8 cellular contexts compared by ENCODE assay signal in genomic region chr1:159900086-159900680, GRCh38. TPM values are rescaled to one million over a fixed set of nuclear protein-coding genes. Genes with fewer than 3 reads are reported as not detected.
DNase-seq lines count a peak whose midpoint lies in the region; ATAC-seq, FAIRE-seq and TF ChIP-seq lines count a peak whose summit lies in the region.

CFAP45 (minus strand) TSS chr1:159900165; CDS start chr1:159900098, 67 bp downstream.

- no peak for TF ChIP-seq EP300 in K562 (IDR thresholded peaks at IDR 0.05; ENCODE audit: low read length)
- TF ChIP-seq EP300 in suprapubic skin (IDR thresholded peaks at IDR 0.05): no peak

- WGBS in K562 (ENCODE audit: insufficient coverage, low coverage, missing lambda C conversion rate): 6% methylated on average over 27 of the region's 30 CpGs
- WGBS in suprapubic skin: 20% methylated on average over 26 of the region's 30 CpGs

- DNase-seq in Daoy (ENCODE audit: low read depth): peak; percentile 62
- DNase-seq in NCI-H1105 (lab: John Stamatoyannopoulos, UW): peak; percentile 93
- DNase-seq in K562 (ENCODE audit: extremely low read depth in 1 of 4, low spot score in 3 of 4): peak; percentile 93 to 98 (median 96)
- DNase-seq in iPS-NIHi11 (ENCODE audit: low spot score): peak; percentile 99
- peak; percentile 86 for DNase-seq in suprapubic skin (ENCODE audit: low spot score in 2 of 2)
- DNase-seq in UCSD-AML1 (lab: John Stamatoyannopoulos, UW; ENCODE audit: unreplicated experiment): no peak
- DNase-seq in cortex of kidney (lab: John Stamatoyannopoulos, UW): no peak

- no peaks in the 10 kb centered on the region for H3K79me2 ChIP-seq in K562 (ENCODE audit: control insufficient read depth, insufficient read depth, low read length)

- no TSS peak for BruUV-seq in K562 (replicated peaks; lab: Mats Ljungman, UMichigan)

- no peak for TF ChIP-seq POLR2A in K562 (conservative IDR thresholded peaks at IDR 0.05)
- no peak for TF ChIP-seq POLR2A in suprapubic skin (IDR thresholded peaks at IDR 0.05)

- peak within 1 kb of the TSS; percentile 88 for H2AFZ ChIP-seq in K562 (ENCODE audit: low read depth, low read length)

- H4K20me1 ChIP-seq in K562 (replicated peaks; ENCODE audit: control insufficient read depth, insufficient read depth, low read length): no peaks in the 10 kb centered on the region

- H3K9me3 ChIP-seq in K562 (replicated peaks; ENCODE audit: control insufficient read depth, insufficient read depth, low read depth, low read length) (no peaks in the 10 kb centered on the region), suprapubic skin (no peaks in the 10 kb centered on the region)

- TF ChIP-seq CTCF in K562 (IDR thresholded peaks at IDR 0.05 in 2 of 3, conservative IDR thresholded peaks at IDR 0.05 in 1 of 3; ENCODE audit: insufficient read depth in 2 of 3, low read depth in 1 of 3, low read length in 3 of 3): no peak
- TF ChIP-seq CTCF in suprapubic skin (IDR thresholded peaks at IDR 0.05): no peak

- H3K9me1 ChIP-seq in K562 (ENCODE audit: control insufficient read depth, insufficient read depth, low read length): no peaks in the 10 kb centered on the region

- peak; percentile 49 for FAIRE-seq in K562 (lab: Jason Lieb, UNC)

- intact Hi-C loops in K562 (cut with micrococcal nuclease): loop anchor here (1.0 kb wide), 1 partner anchor 24 kb away; no protein-coding TSS in a partner anchor

- 0 out of 2 replicates have a peak within 1 kb of the TSS, but pooled peaks have one; percentile 11 for H3K4me3 ChIP-seq in K562
- peak within 1 kb of the TSS; percentile 28 for H3K4me3 ChIP-seq in suprapubic skin

- ATAC-seq in K562: peak; percentile 98
- ATAC-seq in HG03342 (IDR thresholded peaks at IDR 0.05; ENCODE audit: unreplicated experiment): no peak

- no peaks in the 10 kb centered on the region for H3K36me3 ChIP-seq in K562 (ENCODE audit: control insufficient read depth, insufficient read depth, low read length)
- H3K36me3 ChIP-seq in suprapubic skin: no peaks in the 10 kb centered on the region

- peaks cover 18 to 30% of the 10 kb centered on the region in 2 experiments for H3K4me1 ChIP-seq in K562 (replicated peaks in 1 of 2; ENCODE audit: control insufficient read depth in 2 of 2, insufficient read depth in 2 of 2, low read length in 2 of 2)
- peaks cover 23% of the 10 kb centered on the region for H3K4me1 ChIP-seq in suprapubic skin

- H3K27me3 ChIP-seq in K562 (ENCODE audit: control insufficient read depth in 2 of 2, insufficient read depth in 2 of 2, low read length in 2 of 2) (no peaks in the 10 kb centered on the region), suprapubic skin (no peaks in the 10 kb centered on the region)

- in situ Hi-C loops in K562 (cut with MboI): no loop called here

- CTCF ChIA-PET in K562 (lab: Yijun Ruan, JAX; ENCODE audit: low intra/inter-chr PET ratio): no interaction called here

- POLR2A ChIA-PET in K562 (lab: Yijun Ruan, JAX): interaction anchor here (1.0 to 2.1 kb wide), 5 partner anchors 11 to 30 kb away, joined by 3 to 8 read pairs (median 4); partner anchors contain the start of gene TAGLN2

- H3K9ac ChIP-seq in K562 (ENCODE audit: insufficient read depth in 1 of 2, low read depth in 2 of 2, low read length in 2 of 2): peak within 1 kb of the TSS; percentile 36 to 88

- TF ChIP-seq RAD21 in K562 (CRISPR knock-in tag; conservative IDR thresholded peaks at IDR 0.05 in 1 of 2, IDR thresholded peaks at IDR 0.05 in 1 of 2): no peak

- H3K4me2 ChIP-seq in K562 (ENCODE audit: insufficient read depth, low read length): peak within 1 kb of the TSS; percentile 50

- H3K27ac ChIP-seq in K562 (ENCODE audit: extremely low read depth, low read depth, low read length) (peak within 1 kb of the TSS; percentile 60; the same call in 1 of the 3 replicates), suprapubic skin (peak within 1 kb of the TSS; percentile 71)

TF ChIP-seq in K562, 482 proteins besides CTCF, POLR2A, EP300 and RAD21 (continues in another document):
- TF ChIP-seq MXI1 (IDR thresholded peaks at IDR 0.05; ENCODE audit: low read depth, low read length) (peak; percentile 68; the same call in 1 of the 2 replicates), TRIM25 (IDR thresholded peaks at IDR 0.05; ENCODE audit: borderline replicate concordance) (no peak), ZBTB9 (CRISPR knock-in tag; IDR thresholded peaks at IDR 0.05) (0 out of 2 replicates have a peak, but pooled peaks have one; percentile 24), ZNF584 (CRISPR knock-in tag; IDR thresholded peaks at IDR 0.05; ENCODE audit: low read depth) (no peak)
- TF ChIP-seq, protein P1, sequence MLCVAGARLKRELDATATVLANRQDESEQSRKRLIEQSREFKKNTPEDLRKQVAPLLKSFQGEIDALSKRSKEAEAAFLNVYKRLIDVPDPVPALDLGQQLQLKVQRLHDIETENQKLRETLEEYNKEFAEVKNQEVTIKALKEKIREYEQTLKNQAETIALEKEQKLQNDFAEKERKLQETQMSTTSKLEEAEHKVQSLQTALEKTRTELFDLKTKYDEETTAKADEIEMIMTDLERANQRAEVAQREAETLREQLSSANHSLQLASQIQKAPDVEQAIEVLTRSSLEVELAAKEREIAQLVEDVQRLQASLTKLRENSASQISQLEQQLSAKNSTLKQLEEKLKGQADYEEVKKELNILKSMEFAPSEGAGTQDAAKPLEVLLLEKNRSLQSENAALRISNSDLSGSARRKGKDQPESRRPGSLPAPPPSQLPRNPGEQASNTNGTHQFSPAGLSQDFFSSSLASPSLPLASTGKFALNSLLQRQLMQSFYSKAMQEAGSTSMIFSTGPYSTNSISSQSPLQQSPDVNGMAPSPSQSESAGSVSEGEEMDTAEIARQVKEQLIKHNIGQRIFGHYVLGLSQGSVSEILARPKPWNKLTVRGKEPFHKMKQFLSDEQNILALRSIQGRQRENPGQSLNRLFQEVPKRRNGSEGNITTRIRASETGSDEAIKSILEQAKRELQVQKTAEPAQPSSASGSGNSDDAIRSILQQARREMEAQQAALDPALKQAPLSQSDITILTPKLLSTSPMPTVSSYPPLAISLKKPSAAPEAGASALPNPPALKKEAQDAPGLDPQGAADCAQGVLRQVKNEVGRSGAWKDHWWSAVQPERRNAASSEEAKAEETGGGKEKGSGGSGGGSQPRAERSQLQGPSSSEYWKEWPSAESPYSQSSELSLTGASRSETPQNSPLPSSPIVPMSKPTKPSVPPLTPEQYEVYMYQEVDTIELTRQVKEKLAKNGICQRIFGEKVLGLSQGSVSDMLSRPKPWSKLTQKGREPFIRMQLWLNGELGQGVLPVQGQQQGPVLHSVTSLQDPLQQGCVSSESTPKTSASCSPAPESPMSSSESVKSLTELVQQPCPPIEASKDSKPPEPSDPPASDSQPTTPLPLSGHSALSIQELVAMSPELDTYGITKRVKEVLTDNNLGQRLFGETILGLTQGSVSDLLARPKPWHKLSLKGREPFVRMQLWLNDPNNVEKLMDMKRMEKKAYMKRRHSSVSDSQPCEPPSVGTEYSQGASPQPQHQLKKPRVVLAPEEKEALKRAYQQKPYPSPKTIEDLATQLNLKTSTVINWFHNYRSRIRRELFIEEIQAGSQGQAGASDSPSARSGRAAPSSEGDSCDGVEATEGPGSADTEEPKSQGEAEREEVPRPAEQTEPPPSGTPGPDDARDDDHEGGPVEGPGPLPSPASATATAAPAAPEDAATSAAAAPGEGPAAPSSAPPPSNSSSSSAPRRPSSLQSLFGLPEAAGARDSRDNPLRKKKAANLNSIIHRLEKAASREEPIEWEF (CRISPR knock-in tag; IDR thresholded peaks at IDR 0.05): peak; percentile 13; the same call in 1 of the 2 replicates

RNA-seq across cellular contexts. Expression of gene CFAP45, which starts in this region (rescaled TPM):
- 0.46 and 1.7 TPM in 2 replicates for total RNA-seq in Daoy (2014; rRNA removed; shearing (Covaris generic))
- total RNA-seq in K562 (2011; cell fraction: chromatin; rRNA removed; ENCODE audit: low replicate concordance): 1.8 and 2.4 TPM in 2 replicates
- total RNA-seq in K562 (2011; cell fraction: nucleolus; rRNA removed): 0.33 and 1.1 TPM in 2 replicates
- 1.2 and 2.4 TPM in 2 replicates for total RNA-seq in K562 (2011; cell fraction: nucleoplasm; rRNA removed)
- total RNA-seq in K562 (2014; rRNA removed) (1.2 and 1.5 TPM in 2 replicates), K562 (2014; rRNA removed; fragmentation: Illumina TruSeq; extraction: Trizol) (1.2 and 1.7 TPM in 2 replicates), K562 (2015; rRNA removed; fragmentation: Illumina TruSeq; extraction: Trizol) (0.94 and 1.4 TPM in 2 replicates), K562 (2021) (0.72 and 1.6 TPM in 2 replicates), suprapubic skin (1 to 10 TPM in 3 of 4 donors, under 1 TPM in 1; 0.78 to 2.1 (median 1.6) TPM)
- polyA plus RNA-seq in K562 (2011; rRNA removed) (0.85 and 1.5 TPM in 2 replicates), K562 (2014; fragmentation: Illumina TruSeq; extraction: Trizol) (1.6 and 2.0 TPM in 2 replicates), K562 (2014; fragmentation: Nextera tagmentation; extraction: Ambion mirVana) (1 to 10 TPM in 1 of 2 experiments, under 1 TPM in 1; 0.65 to 1.3 TPM), K562 (2014; rRNA removed) (1.0 and 2.4 TPM in 2 replicates)
- polyA plus RNA-seq in K562 (2011; cell fraction: cytosol; rRNA removed): 0.43 and 0.59 TPM in 2 replicates
- polyA plus RNA-seq in K562 (2011; cell fraction: nucleus; rRNA removed): 0.97 and 1.1 TPM in 2 replicates
- polyA plus RNA-seq in K562 (2012): 0.91 and 1.0 TPM in 2 replicates
- polyA minus RNA-seq in K562 (2011; rRNA and poly(A)+ RNA removed): 1.6 and 1.8 TPM in 2 replicates
- polyA minus RNA-seq in K562 (2011; cell fraction: cytosol; rRNA and poly(A)+ RNA removed): 0.48 and 0.91 TPM in 2 replicates
- polyA minus RNA-seq in K562 (2011; cell fraction: nucleus; rRNA and poly(A)+ RNA removed): 0.40 and 0.89 TPM in 2 replicates

Comparison
In these comparisons a context has a peak if more than half of its experiments do, and no peak if none do; other contexts are left out.
1. DNase-seq: peak in Daoy (single experiment), NCI-H1105 (single experiment), K562 (4 of 4), iPS-NIHi11 (single experiment) and suprapubic skin (2 of 2); none in UCSD-AML1 (single experiment) and cortex of kidney (single experiment).